In genomic region chr6:169843991-169844390, GRCh38 we compare ENCODE assay signal across 14 cellular contexts.
"Had no signal": no experiment of that assay in that cellular context is flagged by ENCODE, and none has a peak within 500 bp of the region (broad histone marks: within the 10 kb centered on the region; RNA-seq: fewer than 3 reads in every experiment).

No MANE protein-coding gene starts in this region.

- H3K36me3 Mint-ChIP-seq: naive thymus-derived CD4-positive, alpha-beta T cell had no signal

- H3K4me1 ChIP-seq: foreskin keratinocyte, right atrium auricular region, sigmoid colon, tibial artery had no signal

- H3K4me3 Mint-ChIP-seq: naive thymus-derived CD4-positive, alpha-beta T cell had no signal

- H3K36me3 ChIP-seq: neutrophil, ovary, right atrium auricular region, sigmoid colon, tibial artery had no signal

- H2AFZ ChIP-seq: hepatocyte had no signal

- H3K9me3 ChIP-seq: neutrophil, ovary, right atrium auricular region, sigmoid colon, tibial artery had no signal

- H3K27me3 ChIP-seq: hepatocyte, ovary, right atrium auricular region had no signal

- H3K4me2 ChIP-seq: hepatocyte had no signal

- H3K27ac Mint-ChIP-seq: naive thymus-derived CD4-positive, alpha-beta T cell had no signal

- H3K27ac ChIP-seq: foreskin keratinocyte, hepatocyte, neutrophil, ovary, right atrium auricular region, sigmoid colon, skin epidermis, tibial artery had no signal

- DNase-seq: dermis blood vessel endothelial cell; erythroblast; foreskin keratinocyte; left colon; naive thymus-derived CD4-positive, alpha-beta T cell; sigmoid colon; stimulated activated CD4-positive, alpha-beta T cell treated with anti-CD3 and anti-CD28 coated beads, Interleukin-2, amount 100 ng/mL, for 48 hours; stimulated activated naive CD8-positive, alpha-beta T cell treated with anti-CD3 and anti-CD28 coated beads, Interleukin-15, Interleukin-2, amounts not matched to agents 100 U/mL and 50 U/mL, for 24 hours had no signal

- H3K4me3 ChIP-seq: hepatocyte, ovary, right atrium auricular region, sigmoid colon, skin epidermis, tibial artery had no signal

- H3K79me2 ChIP-seq: hepatocyte had no signal
